Comparison of ENCODE assay signal across 8 cellular contexts in genomic region chr10:79093658-79094411, GRCh38. TPM values are rescaled to one million over a fixed set of nuclear protein-coding genes. Genes with fewer than 3 reads are reported as not detected.
DNase-seq lines count a peak whose midpoint lies in the region; ATAC-seq and TF ChIP-seq lines count a peak whose summit lies in the region.

No MANE protein-coding gene starts in this region.

- ATAC-seq in HG02870 (IDR thresholded peaks at IDR 0.05; ENCODE audit: unreplicated experiment) (no peak), HG02571 (IDR thresholded peaks at IDR 0.05; ENCODE audit: unreplicated experiment) (no peak)

- peak overlapping the region; percentile 59 to 83 (median 78) for H3K9ac ChIP-seq in skeletal muscle tissue (ENCODE audit: low read depth in 1 of 3, low read length in 3 of 3)

- H3K36me3 ChIP-seq in skeletal muscle tissue (ENCODE audit: control insufficient read depth in 3 of 3, insufficient read depth in 3 of 3, low read length in 3 of 3): peaks cover 0 to 2% (median 0%) of the 10 kb centered on the region in 3 donors

- no peaks in the 10 kb centered on the region for H3K27me3 ChIP-seq in skeletal muscle tissue (ENCODE audit: control insufficient read depth in 3 of 3, insufficient read depth in 3 of 3, low read length in 3 of 3)

- no peaks in the 10 kb centered on the region for H3K9me3 ChIP-seq in skeletal muscle tissue (ENCODE audit: control insufficient read depth in 3 of 3, low read length in 3 of 3)

- peaks cover 70 to 89% (median 87%) of the 10 kb centered on the region in 3 donors for H3K4me1 ChIP-seq in skeletal muscle tissue (ENCODE audit: control insufficient read depth in 3 of 3, insufficient read depth in 3 of 3, low read length in 3 of 3)

- peak; percentile 5 for DNase-seq in stimulated activated CD4-positive, alpha-beta T cell treated with anti-CD3 and anti-CD28 coated beads, Interleukin-15, amount 100 ng/mL, for 24 hours
- no peak for DNase-seq in stimulated activated CD4-positive, alpha-beta T cell treated with anti-CD3 and anti-CD28 coated beads, Interleukin-4, amount 100 ng/mL, for 24 hours
- peak; percentile 44 for DNase-seq in globus pallidus (ENCODE audit: low spot score)
- DNase-seq in iPS-NIHi7 (ENCODE audit: extremely low spot score): no peak

- peak overlapping the region; percentile 75 for H3K27ac ChIP-seq in skeletal muscle tissue (ENCODE audit: low read depth, low read length)

- H3K4me3 ChIP-seq in skeletal muscle tissue (ENCODE audit: low read length in 3 of 3): peak overlapping the region; percentile 20 to 54 (median 34)

TF ChIP-seq in PFSK-1, 5 proteins besides CTCF, POLR2A, EP300 and RAD21:
- TF ChIP-seq SIN3A (IDR thresholded peaks at IDR 0.05; ENCODE audit: borderline replicate concordance, insufficient read depth, low read length): no peak
- TF ChIP-seq FOXP2 (optimal IDR thresholded peaks at IDR 0.05; ENCODE audit: borderline replicate concordance, extremely low read depth, extremely low read length, insufficient read depth): peak; percentile 71

RNA-seq across cellular contexts. Expression of gene ZMIZ1, which starts 25.1 kb away (rescaled TPM):
- 32.9 TPM for polyA plus RNA-seq in PFSK-1 (2012; ENCODE audit: insufficient read length, low read depth)
- total RNA-seq in skeletal muscle tissue: 11.5 TPM

Comparison
In these comparisons a context has a peak if more than half of its experiments do, and no peak if none do; other contexts are left out.
1. DNase-seq: peak in stimulated activated CD4-positive, alpha-beta T cell treated with anti-CD3 and anti-CD28 coated beads, Interleukin-15, amount 100 ng/mL, for 24 hours (single experiment) and globus pallidus (single experiment); none in stimulated activated CD4-positive, alpha-beta T cell treated with anti-CD3 and anti-CD28 coated beads, Interleukin-4, amount 100 ng/mL, for 24 hours (single experiment) and iPS-NIHi7 (single experiment).